26 cellular contexts compared by ENCODE assay signal in genomic region chr4:47733506-47733905, GRCh38.
A peak's percentile ranks its signal among the peaks of the same experiment; 100 is the strongest.
DNase-seq lines count a peak whose midpoint lies in the region; ATAC-seq, FAIRE-seq and TF ChIP-seq lines count a peak whose summit lies in the region.
"Had no signal": no experiment of that assay in that cellular context is flagged by ENCODE, and none has a peak within 500 bp of the region (broad histone marks: within the 10 kb centered on the region; RNA-seq: fewer than 3 reads in every experiment).

No MANE protein-coding gene starts in this region.

- H3K14ac ChIP-seq in mesenchymal stem cell (ENCODE audit: low read length in 2 of 2): no peak overlapping the region

- no peak overlapping the region for H3K18ac ChIP-seq in mesenchymal stem cell (ENCODE audit: low read depth in 1 of 2, low read length in 2 of 2)

- no peak for TF ChIP-seq POLR2A in heart left ventricle (IDR thresholded peaks at IDR 0.05)

- no peak for TF ChIP-seq CTCF in right atrium auricular region (IDR thresholded peaks at IDR 0.05)
- no peak for TF ChIP-seq CTCF in heart left ventricle (IDR thresholded peaks at IDR 0.05)

- no peak overlapping the region for H3K4ac ChIP-seq in mesenchymal stem cell (ENCODE audit: low read depth in 1 of 2, low read length in 2 of 2)

- no peak overlapping the region for H3K23ac ChIP-seq in mesenchymal stem cell (ENCODE audit: low read length in 2 of 2)

- H2AFZ ChIP-seq in mesenchymal stem cell (ENCODE audit: low read depth, low read length): no peak overlapping the region

- intact Hi-C loops in heart left ventricle (cut with DNase I): no loop called here

- WGBS in heart left ventricle, 4 donors: 19 to 23% (median 21%) methylated on average over 2 of the region's 2 CpGs
- 56% methylated on average over 1 of the region's 2 CpGs for WGBS in mesenchymal stem cell
- WGBS in small intestine, 3 donors: 9 to 26% (median 16%) methylated on average over 2 of the region's 2 CpGs

- H4K8ac ChIP-seq in mesenchymal stem cell (ENCODE audit: low read length): no peak overlapping the region

- DNase-seq in right atrium auricular region (ENCODE audit: low spot score): no peak
- no peak for DNase-seq in heart left ventricle
- DNase-seq in NCI-H82 treated with DMSO at 0.1 percent for 48 hours (lab: John Stamatoyannopoulos, UW; ENCODE audit: unreplicated experiment): peak; percentile 76
- peak; percentile 59 for DNase-seq in mesenchymal stem cell
- DNase-seq in NCI-H510A (lab: John Stamatoyannopoulos, UW): no peak
- DNase-seq in small intestine: no peak
- DNase-seq in NCI-H1436 (lab: John Stamatoyannopoulos, UW): no peak
- DNase-seq: CD4-positive, alpha-beta T cell; COR-L47; DMS 273 treated with DMSO at 0.1 percent for 48 hours; KG1; NCI-H1048; NCI-H1417; NCI-H1694 treated with DMSO at 0.1 percent for 48 hours; NCI-H2081 treated with DMSO at 0.1 percent for 48 hours; NCI-H2171; NCI-H226; NCI-H510A treated with DMSO at 0.1 percent for 48 hours; SK-N-SH; SW 1271 had no signal

- no peaks in the 10 kb centered on the region for H3K79me1 ChIP-seq in mesenchymal stem cell (replicated peaks; ENCODE audit: low read length, poor library complexity, severe bottlenecking)

- no peak overlapping the region for H2AK5ac ChIP-seq in mesenchymal stem cell (ENCODE audit: low read length, severe bottlenecking)

- H3K27ac ChIP-seq in right atrium auricular region (peak overlapping the region; percentile 35 to 52), heart left ventricle (peak overlapping the region in 1 of 12 donors; percentile 11), mesenchymal stem cell (ENCODE audit: low read length, poor library complexity, severe bottlenecking) (no peak overlapping the region), small intestine (ENCODE audit: low read depth in 1 of 2, low read length in 1 of 2) (no peak overlapping the region)
- H3K27ac ChIP-seq: BLaER1 had no signal

- no peaks in the 10 kb centered on the region for H3K36me3 ChIP-seq in right atrium auricular region
- H3K36me3 ChIP-seq in heart left ventricle: no peaks in the 10 kb centered on the region
- H3K36me3 ChIP-seq in mesenchymal stem cell (ENCODE audit: control insufficient read depth in 1 of 2, insufficient read depth in 2 of 2, low read depth in 1 of 2, low read length in 2 of 2): no peaks in the 10 kb centered on the region
- no peaks in the 10 kb centered on the region for H3K36me3 ChIP-seq in small intestine (ENCODE audit: control insufficient read depth in 2 of 2, insufficient read depth in 2 of 2, low read length in 2 of 2)
- H3K36me3 ChIP-seq: BLaER1 had no signal

- H3K4me2 ChIP-seq in mesenchymal stem cell (ENCODE audit: low read length, poor library complexity, severe bottlenecking): no peak overlapping the region
- H3K4me2 ChIP-seq: BLaER1, SK-N-SH had no signal

- H3K9ac ChIP-seq in mesenchymal stem cell (ENCODE audit: low read length): no peak overlapping the region
- H3K9ac ChIP-seq: BLaER1, SK-N-SH had no signal

- H3K4me1 ChIP-seq in right atrium auricular region: peaks cover 0 to 20% of the 10 kb centered on the region in 2 donors
- peaks cover 0 to 36% (median 1%) of the 10 kb centered on the region in 12 donors for H3K4me1 ChIP-seq in heart left ventricle
- H3K4me1 ChIP-seq in mesenchymal stem cell (ENCODE audit: control insufficient read depth, insufficient read depth, low read depth, low read length): no peaks in the 10 kb centered on the region
- no peaks in the 10 kb centered on the region for H3K4me1 ChIP-seq in small intestine (ENCODE audit: control insufficient read depth in 2 of 2, insufficient read depth in 1 of 2, low read depth in 1 of 2, low read length in 1 of 2)
- H3K4me1 ChIP-seq: BLaER1 had no signal

- H3K4me3 ChIP-seq in right atrium auricular region (no peak overlapping the region), heart left ventricle (no peak overlapping the region), mesenchymal stem cell (ENCODE audit: insufficient read depth in 1 of 2, low read depth in 1 of 2, low read length in 2 of 2) (no peak overlapping the region), small intestine (ENCODE audit: low read depth in 1 of 2, low read length in 2 of 2) (no peak overlapping the region)
- H3K4me3 ChIP-seq: BLaER1 had no signal

- ATAC-seq in heart left ventricle (no peak), HG02759 (IDR thresholded peaks at IDR 0.05; ENCODE audit: unreplicated experiment) (no peak)

- H2BK5ac ChIP-seq in mesenchymal stem cell (ENCODE audit: low read depth, low read length, poor library complexity, severe bottlenecking): no peak overlapping the region

- no peak overlapping the region for H2BK15ac ChIP-seq in mesenchymal stem cell (ENCODE audit: low read depth, poor library complexity, severe bottlenecking)

- H4K91ac ChIP-seq in mesenchymal stem cell (ENCODE audit: low read length): no peak overlapping the region

- H2BK12ac ChIP-seq in mesenchymal stem cell (ENCODE audit: low read length in 2 of 2): no peak overlapping the region

- FAIRE-seq in small intestine (lab: Jason Lieb, UNC): no peak
- FAIRE-seq: A204.1, GM18507, H54, RCC 7860 had no signal

- H3K27me3 ChIP-seq in right atrium auricular region: no peaks in the 10 kb centered on the region
- H3K27me3 ChIP-seq in heart left ventricle: peaks cover 0 to 6% (median 0%) of the 10 kb centered on the region in 9 donors
- H3K27me3 ChIP-seq in mesenchymal stem cell (ENCODE audit: control insufficient read depth in 1 of 2, insufficient read depth in 1 of 2, low read length in 2 of 2): peaks cover 0 to 7% of the 10 kb centered on the region in 2 experiments
- H3K27me3 ChIP-seq in small intestine (ENCODE audit: control insufficient read depth in 2 of 2, insufficient read depth in 2 of 2, low read length in 2 of 2): peaks cover 0 to 2% of the 10 kb centered on the region in 2 donors
- H3K27me3 ChIP-seq: BLaER1 had no signal

- no peak overlapping the region for H2BK120ac ChIP-seq in mesenchymal stem cell (ENCODE audit: low read depth, low read length)

- H3K9me3 ChIP-seq in right atrium auricular region (no peaks in the 10 kb centered on the region), heart left ventricle (peaks cover 0 to 10% (median 0%) of the 10 kb centered on the region in 12 donors), mesenchymal stem cell (ENCODE audit: control insufficient read depth, low read length) (no peaks in the 10 kb centered on the region), small intestine (ENCODE audit: control insufficient read depth, low read depth) (no peaks in the 10 kb centered on the region)
- H3K9me3 ChIP-seq: BLaER1, SK-N-SH had no signal

Comparison
In these comparisons a context has a peak if more than half of its experiments do, and no peak if none do; other contexts are left out.
1. DNase-seq: peak in NCI-H82 treated with DMSO at 0.1 percent for 48 hours (single experiment) and mesenchymal stem cell (single experiment); none in right atrium auricular region (single experiment), heart left ventricle (0 of 5), NCI-H510A (single experiment), small intestine (single experiment) and NCI-H1436 (single experiment).
2. H3K27ac ChIP-seq: peak in right atrium auricular region (2 of 2); none in mesenchymal stem cell (single experiment) and small intestine (0 of 2).